ENCODE assay signal across 21 cellular contexts in the genomic region with DNA sequence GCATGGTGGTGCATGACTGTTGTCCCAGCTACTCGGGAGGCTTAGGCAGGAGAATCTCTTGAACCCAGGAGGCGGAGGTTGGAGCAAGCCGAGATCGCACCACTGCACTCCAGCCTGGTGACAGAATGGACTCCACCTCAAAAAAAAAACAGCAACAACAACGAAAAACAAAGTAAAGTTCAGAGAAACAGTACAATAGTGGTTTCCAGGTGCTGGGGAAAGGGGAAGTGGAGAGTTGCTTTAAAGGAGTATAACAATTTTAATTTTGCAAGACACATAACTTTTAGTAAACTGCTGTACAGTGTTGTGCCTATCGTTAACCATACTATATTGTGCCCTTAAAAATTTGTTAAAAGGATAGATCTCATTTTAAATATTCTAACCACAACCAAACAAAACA.
A peak's percentile ranks its signal among the peaks of the same experiment; 100 is the strongest.
DNase-seq lines count a peak whose midpoint lies in the region; ATAC-seq, FAIRE-seq and TF ChIP-seq lines count a peak whose summit lies in the region.
"Had no signal": no experiment of that assay in that cellular context is flagged by ENCODE, and none has a peak within 500 bp of the region (broad histone marks: within the 10 kb centered on the region; RNA-seq: fewer than 3 reads in every experiment).

No MANE protein-coding gene starts in this region.

- in situ Hi-C loops in K562 (cut with MboI), result no loop called here

- H3K9me1 ChIP-seq in K562 (ENCODE audit: control insufficient read depth, insufficient read depth, low read length), result no peaks in the 10 kb centered on the region

- BruUV-seq in K562 (replicated peaks; lab: Mats Ljungman, UMichigan), result no TSS peak

- H3K9ac ChIP-seq in K562 (ENCODE audit: insufficient read depth in 1 of 2, low read depth in 2 of 2, low read length in 2 of 2), result no peak overlapping the region
- no peak overlapping the region for H3K9ac ChIP-seq in smooth muscle cell (ENCODE audit: low read depth)

- no peak overlapping the region for H3K4me2 ChIP-seq in K562 (ENCODE audit: insufficient read depth, low read length)
- no peak overlapping the region for H3K4me2 ChIP-seq in smooth muscle cell
- H3K4me2 ChIP-seq: A549, GM23338 had no signal

- H3K4me1 ChIP-seq in K562 (replicated peaks in 1 of 2; ENCODE audit: control insufficient read depth in 2 of 2, insufficient read depth in 2 of 2, low read length in 2 of 2), result no peaks in the 10 kb centered on the region
- H3K4me1 ChIP-seq in smooth muscle cell (ENCODE audit: low read depth), result no peaks in the 10 kb centered on the region
- H3K4me1 ChIP-seq: A549 had no signal

- no peak for FAIRE-seq in GM12891 (lab: Jason Lieb, UNC)
- no peak for FAIRE-seq in K562 (lab: Jason Lieb, UNC)
- FAIRE-seq: A549, G401.6, GM18507 had no signal

- H3K36me3 ChIP-seq in K562 (ENCODE audit: control insufficient read depth, insufficient read depth, low read length), result no peaks in the 10 kb centered on the region
- H3K36me3 ChIP-seq in smooth muscle cell (ENCODE audit: low read depth), result no peaks in the 10 kb centered on the region

- H3K9me3 ChIP-seq in K562 (replicated peaks; ENCODE audit: control insufficient read depth, insufficient read depth, low read depth, low read length) (no peaks in the 10 kb centered on the region), smooth muscle cell (replicated peaks; ENCODE audit: low read depth) (peaks cover 4% of the 10 kb centered on the region)
- H3K9me3 ChIP-seq: A549 had no signal

- 25% methylated on average over 6 of the region's 6 CpGs for WGBS in K562 (ENCODE audit: insufficient coverage, low coverage, missing lambda C conversion rate)
- 92% methylated on average over 6 of the region's 6 CpGs for WGBS in smooth muscle cell (ENCODE audit: low lambda C conversion rate)

- no peak for TF ChIP-seq POLR2A in GM12891 (IDR thresholded peaks at IDR 0.05; ENCODE audit: low read depth, low read length)
- no peak for TF ChIP-seq POLR2A in K562 (conservative IDR thresholded peaks at IDR 0.05)

- no peak for TF ChIP-seq EP300 in K562 (IDR thresholded peaks at IDR 0.05; ENCODE audit: low read length)

- no peaks in the 10 kb centered on the region for H3F3A ChIP-seq in smooth muscle cell (ENCODE audit: low read depth)

- ATAC-seq in K562, result no peak
- ATAC-seq: A549, GM23338, HCT116 had no signal

- H2AFZ ChIP-seq in K562 (ENCODE audit: low read depth, low read length) (no peak overlapping the region), smooth muscle cell (ENCODE audit: low read depth) (no peak overlapping the region)
- H2AFZ ChIP-seq: GM23338 had no signal

- CTCF ChIA-PET in K562 (lab: Yijun Ruan, JAX; ENCODE audit: low intra/inter-chr PET ratio), result no interaction called here

- POLR2A ChIA-PET in K562 (lab: Yijun Ruan, JAX), result interaction anchor here (0.6 kb wide), 1 partner anchor 11 kb away, joined by 3 read pairs; no protein-coding TSS in a partner anchor

- TF ChIP-seq RAD21 in K562 (CRISPR knock-in tag; conservative IDR thresholded peaks at IDR 0.05 in 1 of 2, IDR thresholded peaks at IDR 0.05 in 1 of 2), result no peak

- no peak overlapping the region for H3K4me3 ChIP-seq in K562
- no peak overlapping the region for H3K4me3 ChIP-seq in smooth muscle cell
- H3K4me3 ChIP-seq: A549, GM23338 had no signal

- no peaks in the 10 kb centered on the region for H3K79me2 ChIP-seq in K562 (ENCODE audit: control insufficient read depth, insufficient read depth, low read length)
- no peaks in the 10 kb centered on the region for H3K79me2 ChIP-seq in smooth muscle cell (ENCODE audit: low read depth)

- TF ChIP-seq CTCF in K562 (IDR thresholded peaks at IDR 0.05 in 2 of 3, conservative IDR thresholded peaks at IDR 0.05 in 1 of 3; ENCODE audit: insufficient read depth in 2 of 3, low read depth in 1 of 3, low read length in 3 of 3) (no peak), smooth muscle cell (IDR thresholded peaks at IDR 0.05; ENCODE audit: borderline replicate concordance, insufficient read depth, poor library complexity, severe bottlenecking) (no peak)

- H4K20me1 ChIP-seq in K562 (replicated peaks; ENCODE audit: control insufficient read depth, insufficient read depth, low read length) (no peaks in the 10 kb centered on the region), smooth muscle cell (ENCODE audit: low read depth) (no peaks in the 10 kb centered on the region)

- intact Hi-C loops in K562 (cut with micrococcal nuclease), result no loop called here

- H3K27ac ChIP-seq in K562 (ENCODE audit: extremely low read depth, low read depth, low read length) (no peak overlapping the region), smooth muscle cell (ENCODE audit: low read depth) (no peak overlapping the region)
- H3K27ac ChIP-seq: A549 had no signal

- H3K27me3 ChIP-seq in K562 (ENCODE audit: control insufficient read depth in 2 of 2, insufficient read depth in 2 of 2, low read length in 2 of 2) (no peaks in the 10 kb centered on the region), smooth muscle cell (ENCODE audit: low read depth) (no peaks in the 10 kb centered on the region)

- no peak for DNase-seq in GM12891 (ENCODE audit: insufficient read length, low spot score)
- DNase-seq in Kasumi-1 (lab: John Stamatoyannopoulos, UW), result peak; percentile 8 to 20
- peak; percentile 26 for DNase-seq in RPMI8226
- DNase-seq in K562 (ENCODE audit: extremely low read depth in 1 of 4, low spot score in 3 of 4), result no peak
- DNase-seq in smooth muscle cell (lab: John Stamatoyannopoulos, UW; ENCODE audit: unreplicated experiment), result no peak
- DNase-seq in Ammon's horn (ENCODE audit: low spot score), result no peak
- no peak for DNase-seq in NCI-H446 treated with DMSO at 0.1 percent for 48 hours (lab: John Stamatoyannopoulos, UW)
- DNase-seq: 8988T; ACHN; AML-193; C1 segment of cervical spinal cord; CD4-positive, alpha-beta memory T cell; COR-L47; DMS153; DND-41; H9 had no signal

TF ChIP-seq in GM12891, 5 proteins besides CTCF, POLR2A, EP300 and RAD21:
- TF ChIP-seq SPI1 (IDR thresholded peaks at IDR 0.05; ENCODE audit: low read depth, low read length) (peak; percentile 46), POLR2AphosphoS5 (IDR thresholded peaks at IDR 0.05; ENCODE audit: low read depth, low read length) (no peak)
TF ChIP-seq in GM12891: peak in this region for 1.

TF ChIP-seq in K562, 482 proteins besides CTCF, POLR2A, EP300 and RAD21:
- peak; percentile 42; the same call in 1 of the 2 replicates for TF ChIP-seq SPI1 (IDR thresholded peaks at IDR 0.05; ENCODE audit: borderline replicate concordance, low read depth, low read length)
- TF ChIP-seq, protein P1, sequence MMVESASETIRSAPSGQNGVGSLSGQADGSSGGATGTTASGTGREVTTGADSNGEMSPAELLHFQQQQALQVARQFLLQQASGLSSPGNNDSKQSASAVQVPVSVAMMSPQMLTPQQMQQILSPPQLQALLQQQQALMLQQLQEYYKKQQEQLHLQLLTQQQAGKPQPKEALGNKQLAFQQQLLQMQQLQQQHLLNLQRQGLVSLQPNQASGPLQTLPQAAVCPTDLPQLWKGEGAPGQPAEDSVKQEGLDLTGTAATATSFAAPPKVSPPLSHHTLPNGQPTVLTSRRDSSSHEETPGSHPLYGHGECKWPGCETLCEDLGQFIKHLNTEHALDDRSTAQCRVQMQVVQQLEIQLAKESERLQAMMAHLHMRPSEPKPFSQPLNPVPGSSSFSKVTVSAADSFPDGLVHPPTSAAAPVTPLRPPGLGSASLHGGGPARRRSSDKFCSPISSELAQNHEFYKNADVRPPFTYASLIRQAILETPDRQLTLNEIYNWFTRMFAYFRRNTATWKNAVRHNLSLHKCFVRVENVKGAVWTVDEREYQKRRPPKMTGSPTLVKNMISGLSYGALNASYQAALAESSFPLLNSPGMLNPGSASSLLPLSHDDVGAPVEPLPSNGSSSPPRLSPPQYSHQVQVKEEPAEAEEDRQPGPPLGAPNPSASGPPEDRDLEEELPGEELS (CRISPR knock-in tag; IDR thresholded peaks at IDR 0.05; ENCODE audit: borderline replicate concordance), result no peak

Comparison
In these comparisons a context has a peak if more than half of its experiments do, and no peak if none do; other contexts are left out.
1. DNase-seq: peak in Kasumi-1 (2 of 2) and RPMI8226 (single experiment); none in GM12891 (single experiment), K562 (0 of 4), smooth muscle cell (single experiment), Ammon's horn (single experiment) and NCI-H446 treated with DMSO at 0.1 percent for 48 hours (single experiment).